In genomic region chr1:200478239-200478623, GRCh38 we compare ENCODE assay signal across 1 cellular context.
TF ChIP-seq lines count a peak whose summit lies in the region.

No MANE protein-coding gene starts in this region.

TF ChIP-seq in GM23338, 12 proteins besides CTCF, POLR2A, EP300 and RAD21 (continued from another document):
- TF ChIP-seq JUNB (IDR thresholded peaks at IDR 0.05; ENCODE audit: unreplicated experiment) = no peak
- no peak for TF ChIP-seq EZH2phosphoT487 (IDR thresholded peaks at IDR 0.05; ENCODE audit: unreplicated experiment)
- no peak for TF ChIP-seq POLR2AphosphoS5 (IDR thresholded peaks at IDR 0.05; ENCODE audit: low read depth)
- TF ChIP-seq STAT1 (IDR thresholded peaks at IDR 0.05; ENCODE audit: unreplicated experiment) = no peak
- no peak for TF ChIP-seq ETS1 (IDR thresholded peaks at IDR 0.05)
- TF ChIP-seq NANOG (IDR thresholded peaks at IDR 0.05; ENCODE audit: borderline replicate concordance) = no peak
- TF ChIP-seq, protein P1, sequence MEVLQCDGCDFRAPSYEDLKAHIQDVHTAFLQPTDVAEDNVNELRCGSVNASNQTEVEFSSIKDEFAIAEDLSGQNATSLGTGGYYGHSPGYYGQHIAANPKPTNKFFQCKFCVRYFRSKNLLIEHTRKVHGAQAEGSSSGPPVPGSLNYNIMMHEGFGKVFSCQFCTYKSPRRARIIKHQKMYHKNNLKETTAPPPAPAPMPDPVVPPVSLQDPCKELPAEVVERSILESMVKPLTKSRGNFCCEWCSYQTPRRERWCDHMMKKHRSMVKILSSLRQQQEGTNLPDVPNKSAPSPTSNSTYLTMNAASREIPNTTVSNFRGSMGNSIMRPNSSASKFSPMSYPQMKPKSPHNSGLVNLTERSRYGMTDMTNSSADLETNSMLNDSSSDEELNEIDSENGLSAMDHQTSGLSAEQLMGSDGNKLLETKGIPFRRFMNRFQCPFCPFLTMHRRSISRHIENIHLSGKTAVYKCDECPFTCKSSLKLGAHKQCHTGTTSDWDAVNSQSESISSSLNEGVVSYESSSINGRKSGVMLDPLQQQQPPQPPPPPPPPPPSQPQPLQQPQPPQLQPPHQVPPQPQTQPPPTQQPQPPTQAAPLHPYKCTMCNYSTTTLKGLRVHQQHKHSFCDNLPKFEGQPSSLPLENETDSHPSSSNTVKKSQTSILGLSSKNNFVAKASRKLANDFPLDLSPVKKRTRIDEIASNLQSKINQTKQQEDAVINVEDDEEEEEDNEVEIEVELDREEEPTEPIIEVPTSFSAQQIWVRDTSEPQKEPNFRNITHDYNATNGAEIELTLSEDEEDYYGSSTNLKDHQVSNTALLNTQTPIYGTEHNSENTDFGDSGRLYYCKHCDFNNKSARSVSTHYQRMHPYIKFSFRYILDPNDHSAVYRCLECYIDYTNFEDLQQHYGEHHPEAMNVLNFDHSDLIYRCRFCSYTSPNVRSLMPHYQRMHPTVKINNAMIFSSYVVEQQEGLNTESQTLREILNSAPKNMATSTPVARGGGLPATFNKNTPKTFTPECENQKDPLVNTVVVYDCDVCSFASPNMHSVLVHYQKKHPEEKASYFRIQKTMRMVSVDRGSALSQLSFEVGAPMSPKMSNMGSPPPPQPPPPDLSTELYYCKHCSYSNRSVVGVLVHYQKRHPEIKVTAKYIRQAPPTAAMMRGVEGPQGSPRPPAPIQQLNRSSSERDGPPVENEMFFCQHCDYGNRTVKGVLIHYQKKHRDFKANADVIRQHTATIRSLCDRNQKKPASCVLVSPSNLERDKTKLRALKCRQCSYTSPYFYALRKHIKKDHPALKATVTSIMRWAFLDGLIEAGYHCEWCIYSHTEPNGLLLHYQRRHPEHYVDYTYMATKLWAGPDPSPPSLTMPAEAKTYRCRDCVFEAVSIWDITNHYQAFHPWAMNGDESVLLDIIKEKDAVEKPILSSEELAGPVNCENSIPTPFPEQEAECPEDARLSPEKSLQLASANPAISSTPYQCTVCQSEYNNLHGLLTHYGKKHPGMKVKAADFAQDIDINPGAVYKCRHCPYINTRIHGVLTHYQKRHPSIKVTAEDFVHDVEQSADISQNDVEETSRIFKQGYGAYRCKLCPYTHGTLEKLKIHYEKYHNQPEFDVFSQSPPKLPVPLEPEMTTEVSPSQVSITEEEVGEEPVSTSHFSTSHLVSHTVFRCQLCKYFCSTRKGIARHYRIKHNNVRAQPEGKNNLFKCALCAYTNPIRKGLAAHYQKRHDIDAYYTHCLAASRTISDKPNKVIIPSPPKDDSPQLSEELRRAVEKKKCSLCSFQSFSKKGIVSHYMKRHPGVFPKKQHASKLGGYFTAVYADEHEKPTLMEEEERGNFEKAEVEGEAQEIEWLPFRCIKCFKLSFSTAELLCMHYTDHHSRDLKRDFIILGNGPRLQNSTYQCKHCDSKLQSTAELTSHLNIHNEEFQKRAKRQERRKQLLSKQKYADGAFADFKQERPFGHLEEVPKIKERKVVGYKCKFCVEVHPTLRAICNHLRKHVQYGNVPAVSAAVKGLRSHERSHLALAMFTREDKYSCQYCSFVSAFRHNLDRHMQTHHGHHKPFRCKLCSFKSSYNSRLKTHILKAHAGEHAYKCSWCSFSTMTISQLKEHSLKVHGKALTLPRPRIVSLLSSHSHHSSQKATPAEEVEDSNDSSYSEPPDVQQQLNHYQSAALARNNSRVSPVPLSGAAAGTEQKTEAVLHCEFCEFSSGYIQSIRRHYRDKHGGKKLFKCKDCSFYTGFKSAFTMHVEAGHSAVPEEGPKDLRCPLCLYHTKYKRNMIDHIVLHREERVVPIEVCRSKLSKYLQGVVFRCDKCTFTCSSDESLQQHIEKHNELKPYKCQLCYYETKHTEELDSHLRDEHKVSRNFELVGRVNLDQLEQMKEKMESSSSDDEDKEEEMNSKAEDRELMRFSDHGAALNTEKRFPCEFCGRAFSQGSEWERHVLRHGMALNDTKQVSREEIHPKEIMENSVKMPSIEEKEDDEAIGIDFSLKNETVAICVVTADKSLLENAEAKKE (CRISPR knock-in tag; IDR thresholded peaks at IDR 0.05) = no peak
- TF ChIP-seq EZH2 (IDR thresholded peaks at IDR 0.05; ENCODE audit: low read depth, unreplicated experiment) = no peak
- TF ChIP-seq ZNF331 (CRISPR knock-in tag; IDR thresholded peaks at IDR 0.05; ENCODE audit: low read depth) = no peak
- no peak for TF ChIP-seq ZNF114 (CRISPR knock-in tag; IDR thresholded peaks at IDR 0.05)
- TF ChIP-seq CREB1 (CRISPR knock-in tag; IDR thresholded peaks at IDR 0.05; ENCODE audit: low read depth) = no peak
